Comparison of ENCODE assay signal across 1 cellular context in genomic region chr1:109951501-109951900, GRCh38. TPM values are rescaled to one million over a fixed set of nuclear protein-coding genes. Genes with fewer than 3 reads are reported as not detected.
"Had no signal": no experiment of that assay in that cellular context is flagged by ENCODE, and none has a peak within 500 bp of the region (broad histone marks: within the 10 kb centered on the region; RNA-seq: fewer than 3 reads in every experiment).

No MANE protein-coding gene starts in this region.

RNA-seq across cellular contexts. Expression of gene CSF1, which starts 40.9 kb away (rescaled TPM):
- total RNA-seq: OCI-LY7 had no signal
